ENCODE assay signal across 9 cellular contexts in the genomic region with DNA sequence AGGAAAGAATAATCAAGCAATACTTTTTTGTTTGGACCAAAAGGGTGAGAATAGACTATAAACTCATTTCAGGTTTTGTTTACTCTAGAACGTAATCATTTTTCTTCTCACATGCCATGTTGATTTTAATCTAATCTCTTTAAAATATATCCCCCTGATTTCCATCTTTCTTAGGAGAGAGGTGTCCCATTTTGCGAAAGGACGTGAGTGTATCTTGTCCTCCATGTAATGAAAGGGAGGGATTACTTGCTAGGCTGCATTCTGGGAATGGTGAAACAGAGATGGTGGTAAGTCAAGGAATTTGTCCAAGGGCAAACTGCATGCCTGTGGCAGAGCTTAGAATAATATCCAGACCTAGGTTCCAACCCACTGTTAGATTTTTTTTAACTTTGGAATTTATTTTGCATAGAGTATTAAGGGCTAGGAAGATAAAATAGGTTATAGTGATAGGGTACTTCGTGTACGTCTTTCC. TPM values are rescaled to one million over a fixed set of nuclear protein-coding genes. Genes with fewer than 3 reads are reported as not detected.
DNase-seq lines count a peak whose midpoint lies in the region; ATAC-seq, FAIRE-seq and TF ChIP-seq lines count a peak whose summit lies in the region.
"Had no signal": no experiment of that assay in that cellular context is flagged by ENCODE, and none has a peak within 500 bp of the region (broad histone marks: within the 10 kb centered on the region; RNA-seq: fewer than 3 reads in every experiment).

No MANE protein-coding gene starts in this region.

- no peak for TF ChIP-seq EP300 in upper lobe of left lung (IDR thresholded peaks at IDR 0.05)

- DNase-seq in cardiac muscle cell (ENCODE audit: low read depth in 1 of 2, low spot score in 1 of 2) = peak in 1 of 2 donors; percentile 80
- no peak for DNase-seq in Right ventricle myocardium inferior (ENCODE audit: missing footprints)
- no peak for DNase-seq in adrenal gland
- peak; percentile 73 for DNase-seq in kidney tubule cell (ENCODE audit: low spot score)
- no peak for DNase-seq in upper lobe of left lung
- no peak for DNase-seq in iPS-NIHi11 (ENCODE audit: low spot score)
- DNase-seq in OCI-M1 (lab: John Stamatoyannopoulos, UW) = no peak
- DNase-seq in GM12891 (ENCODE audit: insufficient read length, low spot score) = no peak

- FAIRE-seq in GM12891 (lab: Jason Lieb, UNC) = no peak
- FAIRE-seq: endothelial cell of umbilical vein had no signal

- TF ChIP-seq CTCF in cardiac muscle cell (IDR thresholded peaks at IDR 0.05; ENCODE audit: low read depth, low read length) (no peak), adrenal gland (IDR thresholded peaks at IDR 0.05) (no peak), upper lobe of left lung (IDR thresholded peaks at IDR 0.05) (no peak)

- no peak for TF ChIP-seq POLR2A in adrenal gland (IDR thresholded peaks at IDR 0.05)
- TF ChIP-seq POLR2A in upper lobe of left lung (IDR thresholded peaks at IDR 0.05) = no peak
- no peak for TF ChIP-seq POLR2A in GM12891 (IDR thresholded peaks at IDR 0.05; ENCODE audit: low read depth, low read length)

- WGBS in adrenal gland, 4 donors = 77 to 95% (median 89%) methylated on average over 5 of the region's 5 CpGs
- 74 to 86% methylated on average over 5 of the region's 5 CpGs for WGBS in upper lobe of left lung, 2 donors

- H3K4me1 ChIP-seq in cardiac muscle cell (ENCODE audit: low read depth) = peaks cover 19% of the 10 kb centered on the region
- peaks cover 13 to 32% of the 10 kb centered on the region in 2 donors for H3K4me1 ChIP-seq in adrenal gland (replicated peaks in 1 of 2)
- peaks cover 22 to 33% (median 25%) of the 10 kb centered on the region in 4 donors for H3K4me1 ChIP-seq in upper lobe of left lung

- H3K9me3 ChIP-seq in cardiac muscle cell (ENCODE audit: low read depth) (no peaks in the 10 kb centered on the region), adrenal gland (replicated peaks in 1 of 3) (no peaks in the 10 kb centered on the region), upper lobe of left lung (no peaks in the 10 kb centered on the region)

- intact Hi-C loops in Right ventricle myocardium inferior (cut with DNase I) (loop anchor here (5.0 kb wide), 1 partner anchor 301 kb away; no protein-coding TSS in a partner anchor), adrenal gland (cut with DNase I) (loop anchor here in 1 of 2 donors (10.0 kb wide), 2 partner anchors 202 to 298 kb away; a partner anchor contains a TSS)

- H3K27me3 ChIP-seq in cardiac muscle cell (no peaks in the 10 kb centered on the region), adrenal gland (no peaks in the 10 kb centered on the region), upper lobe of left lung (no peaks in the 10 kb centered on the region)

- H3K27ac ChIP-seq in cardiac muscle cell = peak overlapping the region; percentile 98
- peak overlapping the region in 3 of 5 donors; percentile 76 to 99 (median 88) for H3K27ac ChIP-seq in adrenal gland
- peak overlapping the region; percentile 99 to 100 (median 100) for H3K27ac ChIP-seq in upper lobe of left lung

- ATAC-seq in Right ventricle myocardium inferior (no peak), upper lobe of left lung (ENCODE audit: low FRiP score in 2 of 2) (no peak)

- H3K36me3 ChIP-seq in cardiac muscle cell (no peaks in the 10 kb centered on the region), adrenal gland (replicated peaks in 1 of 2) (no peaks in the 10 kb centered on the region), upper lobe of left lung (no peaks in the 10 kb centered on the region)

- H3K4me3 ChIP-seq in cardiac muscle cell (no peak overlapping the region), adrenal gland (no peak overlapping the region), upper lobe of left lung (no peak overlapping the region)

TF ChIP-seq in GM12891, 5 proteins besides CTCF, POLR2A, EP300 and RAD21:
- TF ChIP-seq SPI1 (IDR thresholded peaks at IDR 0.05; ENCODE audit: low read depth, low read length) = no peak
- no peak for TF ChIP-seq POLR2AphosphoS5 (IDR thresholded peaks at IDR 0.05; ENCODE audit: low read depth, low read length)
- no peak for TF ChIP-seq TAF1 (IDR thresholded peaks at IDR 0.05; ENCODE audit: low read depth, low read length)
- no peak for TF ChIP-seq PAX5 (IDR thresholded peaks at IDR 0.05; ENCODE audit: insufficient read depth, low read length, severe bottlenecking)
- TF ChIP-seq POU2F2 (IDR thresholded peaks at IDR 0.05; ENCODE audit: low read depth, low read length) = no peak

RNA-seq across cellular contexts. Expression of a gene that starts 1.8 kb away (rescaled TPM):
- total RNA-seq in cardiac muscle cell (125 and 191 TPM in 2 replicates), Right ventricle myocardium inferior (48.6 TPM), adrenal gland (100 to 1,000 TPM in 3 of 8 donors, 10 to 100 TPM in 5; 50.1 to 126 (median 91.6) TPM), upper lobe of left lung (100 to 1,000 TPM in 3 of 6 donors, 10 to 100 TPM in 3; 91.4 to 190 (median 107) TPM)
- polyA plus RNA-seq in cardiac muscle cell (127 and 142 TPM in 2 replicates), adrenal gland (100 to 1,000 TPM in 2 of 3 donors, 10 to 100 TPM in 1; 36.5 to 139 (median 116) TPM)
- 52.8 TPM for polyA plus RNA-seq in GM12891 (2012; ENCODE audit: low read depth, missing spikeins)
